ENCODE assay signal across 8 cellular contexts in genomic region chr18:48931680-48932461, GRCh38.
DNase-seq lines count a peak whose midpoint lies in the region; ATAC-seq lines count a peak whose summit lies in the region.

No MANE protein-coding gene starts in this region.

- H3K9me3 ChIP-seq in SK-N-MC (ENCODE audit: low read depth, low read length): no peaks in the 10 kb centered on the region

- no peaks in the 10 kb centered on the region for H3K36me3 ChIP-seq in SK-N-MC (ENCODE audit: insufficient read depth, low read length)

- H3K9ac ChIP-seq in SK-N-MC (ENCODE audit: insufficient read length): no peak overlapping the region

- no peaks in the 10 kb centered on the region for H3K27me3 Mint-ChIP-seq in effector memory CD8-positive, alpha-beta T cell

- peak overlapping the region; percentile 80 to 83 for H3K4me3 Mint-ChIP-seq in effector memory CD8-positive, alpha-beta T cell

- H3K27ac ChIP-seq in SK-N-MC: peak overlapping the region; percentile 93

- peak overlapping the region; percentile 91 to 92 for H3K27ac Mint-ChIP-seq in effector memory CD8-positive, alpha-beta T cell

- peaks cover 84 to 93% of the 10 kb centered on the region in 2 donors for H3K4me1 Mint-ChIP-seq in effector memory CD8-positive, alpha-beta T cell (ENCODE audit: low read depth in 2 of 2)

- H3K9me3 Mint-ChIP-seq in effector memory CD8-positive, alpha-beta T cell: no peaks in the 10 kb centered on the region

- peaks cover 96% of the 10 kb centered on the region for H3K36me3 Mint-ChIP-seq in effector memory CD8-positive, alpha-beta T cell (ENCODE audit: insufficient read depth)

- peak overlapping the region; percentile 50 for H3K4me3 ChIP-seq in SK-N-MC

- no peak for ATAC-seq in effector memory CD8-positive, alpha-beta T cell (replicated peaks)
- ATAC-seq in GM21737 (IDR thresholded peaks at IDR 0.05; ENCODE audit: unreplicated experiment): no peak

- peak; percentile 78 for DNase-seq in activated effector memory CD4-positive, alpha-beta T cell treated with anti-CD3 and anti-CD28 coated beads, Interleukin-2, amount 50 U/mL, for 16 hours
- no peak for DNase-seq in activated effector memory CD4-positive, alpha-beta T cell treated with Interleukin-2 at 50 U/mL for 16 hours
- DNase-seq in SK-N-MC (ENCODE audit: low read depth, low spot score): no peak
- no peak for DNase-seq in effector memory CD8-positive, alpha-beta T cell
- peak; percentile 81 for DNase-seq in stimulated activated CD4-positive, alpha-beta T cell treated with anti-CD3 and anti-CD28 coated beads, Interleukin-1b, Interleukin-23, amount 100 ng/mL, for 48 hours
- no peak for DNase-seq in NCI-H774 (lab: John Stamatoyannopoulos, UW)
- no peak for DNase-seq in NCI-H1048 (lab: John Stamatoyannopoulos, UW)

Comparison
In these comparisons a context has a peak if more than half of its experiments do, and no peak if none do; other contexts are left out.
1. DNase-seq: peak in activated effector memory CD4-positive, alpha-beta T cell treated with anti-CD3 and anti-CD28 coated beads, Interleukin-2, amount 50 U/mL, for 16 hours (single experiment) and stimulated activated CD4-positive, alpha-beta T cell treated with anti-CD3 and anti-CD28 coated beads, Interleukin-1b, Interleukin-23, amount 100 ng/mL, for 48 hours (single experiment); none in activated effector memory CD4-positive, alpha-beta T cell treated with Interleukin-2 at 50 U/mL for 16 hours (single experiment), SK-N-MC (single experiment), effector memory CD8-positive, alpha-beta T cell (0 of 3), NCI-H774 (single experiment) and NCI-H1048 (single experiment).